ENCODE assay signal across 9 cellular contexts in the genomic region with DNA sequence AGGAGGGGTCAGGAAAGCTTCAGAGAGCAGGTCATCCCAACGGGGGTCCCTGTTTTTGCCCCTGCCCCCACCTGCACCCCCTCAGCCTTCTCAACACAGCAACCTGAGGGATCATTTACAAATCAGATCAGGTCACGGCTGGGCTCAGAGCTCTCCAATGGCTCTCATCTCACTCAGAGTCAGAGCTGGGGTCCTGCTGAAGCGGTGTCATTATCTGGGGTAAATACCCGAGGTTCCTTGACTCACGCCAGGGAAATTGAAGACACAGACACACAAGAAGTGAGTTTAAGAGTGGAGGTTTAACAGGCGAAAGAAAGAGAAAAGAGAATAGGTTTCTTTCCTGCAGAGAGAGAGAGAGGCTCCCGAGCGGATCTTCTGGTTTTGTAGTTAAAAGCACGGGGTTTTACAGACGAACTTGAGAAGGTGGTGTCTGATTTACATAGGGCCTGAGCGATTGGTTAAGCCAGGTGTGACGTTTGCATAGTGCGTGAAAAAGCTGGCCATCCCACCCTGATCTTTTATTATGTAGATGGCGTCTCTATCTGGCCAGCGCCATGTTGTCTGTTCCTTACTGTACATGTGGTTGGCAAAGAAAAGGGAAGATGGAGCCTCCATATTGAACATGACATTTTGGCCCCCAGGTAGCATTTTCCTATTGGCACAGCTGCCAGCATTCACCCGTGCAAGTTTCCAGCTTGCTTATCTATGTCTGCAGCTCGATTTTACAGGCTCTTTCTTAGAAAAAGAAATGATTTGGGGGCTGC. TPM values are rescaled to one million over a fixed set of nuclear protein-coding genes. Genes with fewer than 3 reads are reported as not detected.
DNase-seq lines count a peak whose midpoint lies in the region; ATAC-seq and TF ChIP-seq lines count a peak whose summit lies in the region.
"Had no signal": no experiment of that assay in that cellular context is flagged by ENCODE, and none has a peak within 500 bp of the region (broad histone marks: within the 10 kb centered on the region; RNA-seq: fewer than 3 reads in every experiment).

No MANE protein-coding gene starts in this region.

- H3K79me2 ChIP-seq in OCI-LY1 (ENCODE audit: insufficient read depth, low read length) (no peaks in the 10 kb centered on the region), neural cell (replicated peaks; ENCODE audit: insufficient read depth, low read length) (no peaks in the 10 kb centered on the region)

- H3K9me2 ChIP-seq in OCI-LY1 (ENCODE audit: low read depth, low read length) (no peaks in the 10 kb centered on the region), neural cell (ENCODE audit: insufficient read depth, low read length) (no peaks in the 10 kb centered on the region)

- TF ChIP-seq CTCF in OCI-LY1 (IDR thresholded peaks at IDR 0.05; ENCODE audit: low read length): no peak
- no peak for TF ChIP-seq CTCF in fibroblast of pulmonary artery (IDR thresholded peaks at IDR 0.05; ENCODE audit: low read length, missing control alignments)
- TF ChIP-seq CTCF in neural cell (IDR thresholded peaks at IDR 0.05; ENCODE audit: poor library complexity, severe bottlenecking): no peak

- peaks cover 93% of the 10 kb centered on the region for H3K4me1 ChIP-seq in OCI-LY1 (ENCODE audit: insufficient read depth, low read length, severe bottlenecking)

- H3K9me3 ChIP-seq in OCI-LY1 (ENCODE audit: low read length): no peaks in the 10 kb centered on the region
- H3K9me3 ChIP-seq in neural cell (ENCODE audit: low read length): no peaks in the 10 kb centered on the region

- H2AFZ ChIP-seq in OCI-LY1 (ENCODE audit: low read length) (no peak overlapping the region), neural cell (ENCODE audit: low read depth, low read length) (peak overlapping the region; percentile 74)

- H3K27ac ChIP-seq in OCI-LY1 (ENCODE audit: low read depth, low read length, poor library complexity, severe bottlenecking) (peak overlapping the region; percentile 96), neural cell (ENCODE audit: low read length) (peak overlapping the region; percentile 92)

- no peak for ATAC-seq in GM18858 (IDR thresholded peaks at IDR 0.05; ENCODE audit: unreplicated experiment)

- H3K36me3 ChIP-seq in OCI-LY1 (ENCODE audit: insufficient read depth, low read length): no peaks in the 10 kb centered on the region
- H3K36me3 ChIP-seq in neural cell (ENCODE audit: insufficient read depth, low read length): no peaks in the 10 kb centered on the region

- H3K9ac ChIP-seq in OCI-LY1 (ENCODE audit: low read length) (peak overlapping the region; percentile 74), neural cell (ENCODE audit: low read length) (peak overlapping the region; percentile 62)

- no peaks in the 10 kb centered on the region for H4K20me1 ChIP-seq in OCI-LY1 (ENCODE audit: insufficient read depth, low read length)
- no peaks in the 10 kb centered on the region for H4K20me1 ChIP-seq in neural cell (ENCODE audit: insufficient read depth)

- peak; percentile 42 for TF ChIP-seq EP300 in neural cell (conservative IDR thresholded peaks at IDR 0.05; ENCODE audit: poor library complexity, severe bottlenecking)

- no peak for TF ChIP-seq RAD21 in neural cell (conservative IDR thresholded peaks at IDR 0.05)

- DNase-seq in DMS53 (lab: John Stamatoyannopoulos, UW) (peak; percentile 99), fibroblast of pulmonary artery (ENCODE audit: low read depth) (peak; percentile 59), AML-193 (lab: John Stamatoyannopoulos, UW) (no peak), UCSD-AML1 (lab: John Stamatoyannopoulos, UW; ENCODE audit: unreplicated experiment) (no peak)
- no peak for DNase-seq in stimulated activated naive CD4-positive, alpha-beta T cell treated with Interleukin-2 at 50 U/mL for 16 hours (lab: John Stamatoyannopoulos, UW)
- DNase-seq: activated gamma-delta T cell had no signal

- no peaks in the 10 kb centered on the region; the same call in 1 of the 2 replicates for H3F3A ChIP-seq in OCI-LY1 (ENCODE audit: insufficient read depth, low read length)
- no peaks in the 10 kb centered on the region for H3F3A ChIP-seq in neural cell (ENCODE audit: insufficient read depth, low read length, poor library complexity, severe bottlenecking)

- H3K4me3 ChIP-seq in OCI-LY1 (ENCODE audit: low read depth, low read length, poor library complexity, severe bottlenecking) (peak overlapping the region; percentile 62), fibroblast of pulmonary artery (replicated peaks; ENCODE audit: low read depth, low read length) (no peak overlapping the region), neural cell (ENCODE audit: low read length) (peak overlapping the region; percentile 61)

- H3K4me2 ChIP-seq in OCI-LY1 (ENCODE audit: low read length): peak overlapping the region; percentile 70
- H3K4me2 ChIP-seq in neural cell (ENCODE audit: low read length): no peak overlapping the region

- H3K27me3 ChIP-seq in OCI-LY1 (ENCODE audit: insufficient read depth, low read length): no peaks in the 10 kb centered on the region
- no peaks in the 10 kb centered on the region for H3K27me3 ChIP-seq in neural cell (ENCODE audit: insufficient read depth, low read depth, low read length)

TF ChIP-seq in neural cell, 6 proteins besides CTCF, POLR2A, EP300 and RAD21:
- TF ChIP-seq SMC3 (conservative IDR thresholded peaks at IDR 0.05; ENCODE audit: poor library complexity): no peak
- peak; percentile 49 for TF ChIP-seq MXI1 (conservative IDR thresholded peaks at IDR 0.05; ENCODE audit: poor library complexity, severe bottlenecking)
- no peak for TF ChIP-seq EZH2 (IDR thresholded peaks at IDR 0.05; ENCODE audit: borderline replicate concordance, insufficient read depth, low read length, poor library complexity, severe bottlenecking)
- TF ChIP-seq, protein P1, sequence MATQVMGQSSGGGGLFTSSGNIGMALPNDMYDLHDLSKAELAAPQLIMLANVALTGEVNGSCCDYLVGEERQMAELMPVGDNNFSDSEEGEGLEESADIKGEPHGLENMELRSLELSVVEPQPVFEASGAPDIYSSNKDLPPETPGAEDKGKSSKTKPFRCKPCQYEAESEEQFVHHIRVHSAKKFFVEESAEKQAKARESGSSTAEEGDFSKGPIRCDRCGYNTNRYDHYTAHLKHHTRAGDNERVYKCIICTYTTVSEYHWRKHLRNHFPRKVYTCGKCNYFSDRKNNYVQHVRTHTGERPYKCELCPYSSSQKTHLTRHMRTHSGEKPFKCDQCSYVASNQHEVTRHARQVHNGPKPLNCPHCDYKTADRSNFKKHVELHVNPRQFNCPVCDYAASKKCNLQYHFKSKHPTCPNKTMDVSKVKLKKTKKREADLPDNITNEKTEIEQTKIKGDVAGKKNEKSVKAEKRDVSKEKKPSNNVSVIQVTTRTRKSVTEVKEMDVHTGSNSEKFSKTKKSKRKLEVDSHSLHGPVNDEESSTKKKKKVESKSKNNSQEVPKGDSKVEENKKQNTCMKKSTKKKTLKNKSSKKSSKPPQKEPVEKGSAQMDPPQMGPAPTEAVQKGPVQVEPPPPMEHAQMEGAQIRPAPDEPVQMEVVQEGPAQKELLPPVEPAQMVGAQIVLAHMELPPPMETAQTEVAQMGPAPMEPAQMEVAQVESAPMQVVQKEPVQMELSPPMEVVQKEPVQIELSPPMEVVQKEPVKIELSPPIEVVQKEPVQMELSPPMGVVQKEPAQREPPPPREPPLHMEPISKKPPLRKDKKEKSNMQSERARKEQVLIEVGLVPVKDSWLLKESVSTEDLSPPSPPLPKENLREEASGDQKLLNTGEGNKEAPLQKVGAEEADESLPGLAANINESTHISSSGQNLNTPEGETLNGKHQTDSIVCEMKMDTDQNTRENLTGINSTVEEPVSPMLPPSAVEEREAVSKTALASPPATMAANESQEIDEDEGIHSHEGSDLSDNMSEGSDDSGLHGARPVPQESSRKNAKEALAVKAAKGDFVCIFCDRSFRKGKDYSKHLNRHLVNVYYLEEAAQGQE (IDR thresholded peaks at IDR 0.05; ENCODE audit: borderline replicate concordance): no peak
- TF ChIP-seq TAF1 (IDR thresholded peaks at IDR 0.05; ENCODE audit: low read depth): peak; percentile 70
- peak; percentile 43 for TF ChIP-seq POLR2AphosphoS5 (IDR thresholded peaks at IDR 0.05)
TF ChIP-seq in neural cell: peak in this region for 3.

RNA-seq across cellular contexts. Expression of a gene that starts 51.4 kb away (rescaled TPM):
- polyA plus RNA-seq in neural cell: 1,828 and 1,855 TPM in 2 replicates
- 502 and 541 TPM in 2 replicates for polyA minus RNA-seq in neural cell

Comparison
In these comparisons a context has a peak if more than half of its experiments do, and no peak if none do; other contexts are left out.
1. DNase-seq: peak in DMS53 (single experiment) and fibroblast of pulmonary artery (single experiment); none in AML-193 (0 of 2), stimulated activated naive CD4-positive, alpha-beta T cell treated with Interleukin-2 at 50 U/mL for 16 hours (single experiment) and UCSD-AML1 (single experiment).